In the genomic region with DNA sequence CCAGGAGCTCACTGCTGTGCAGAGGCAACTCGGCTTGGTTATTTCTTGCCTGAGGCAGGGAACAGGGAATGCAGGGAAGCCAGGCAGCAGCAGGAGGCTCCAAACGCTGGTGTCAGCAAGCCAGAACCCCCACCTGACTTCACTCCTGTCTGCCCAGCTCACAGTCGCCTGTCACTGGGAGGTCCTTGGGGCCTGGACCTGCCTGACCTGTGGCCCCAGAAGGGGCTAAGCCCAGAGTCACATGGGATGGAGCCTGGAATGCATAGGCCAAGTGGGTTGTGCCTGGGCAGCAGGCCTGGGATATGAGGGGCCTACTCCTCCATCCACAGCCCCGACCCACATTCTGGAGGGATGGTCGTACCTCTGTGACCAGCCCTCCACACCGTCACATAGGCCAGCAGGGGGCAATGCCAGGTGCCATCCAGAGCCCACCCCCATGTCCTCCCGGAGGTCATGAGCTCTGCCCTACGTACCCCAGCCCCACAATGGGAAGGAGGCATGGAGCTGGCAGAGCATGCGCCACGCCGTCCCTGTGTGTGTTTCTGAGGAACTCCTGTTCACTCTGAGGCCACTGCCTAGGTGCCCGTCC, we compare ENCODE assay signal across 1 cellular context.
TF ChIP-seq lines count a peak whose summit lies in the region.

No MANE protein-coding gene starts in this region.

TF ChIP-seq in IMR-90, 13 proteins besides CTCF, POLR2A, EP300 and RAD21:
- TF ChIP-seq, protein P1, sequence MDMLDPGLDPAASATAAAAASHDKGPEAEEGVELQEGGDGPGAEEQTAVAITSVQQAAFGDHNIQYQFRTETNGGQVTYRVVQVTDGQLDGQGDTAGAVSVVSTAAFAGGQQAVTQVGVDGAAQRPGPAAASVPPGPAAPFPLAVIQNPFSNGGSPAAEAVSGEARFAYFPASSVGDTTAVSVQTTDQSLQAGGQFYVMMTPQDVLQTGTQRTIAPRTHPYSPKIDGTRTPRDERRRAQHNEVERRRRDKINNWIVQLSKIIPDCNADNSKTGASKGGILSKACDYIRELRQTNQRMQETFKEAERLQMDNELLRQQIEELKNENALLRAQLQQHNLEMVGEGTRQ (IDR thresholded peaks at IDR 0.05; ENCODE audit: low read depth, low read length): no peak
- no peak for TF ChIP-seq BHLHE40 (IDR thresholded peaks at IDR 0.05; ENCODE audit: low read depth, low read length)
